In the genomic region with DNA sequence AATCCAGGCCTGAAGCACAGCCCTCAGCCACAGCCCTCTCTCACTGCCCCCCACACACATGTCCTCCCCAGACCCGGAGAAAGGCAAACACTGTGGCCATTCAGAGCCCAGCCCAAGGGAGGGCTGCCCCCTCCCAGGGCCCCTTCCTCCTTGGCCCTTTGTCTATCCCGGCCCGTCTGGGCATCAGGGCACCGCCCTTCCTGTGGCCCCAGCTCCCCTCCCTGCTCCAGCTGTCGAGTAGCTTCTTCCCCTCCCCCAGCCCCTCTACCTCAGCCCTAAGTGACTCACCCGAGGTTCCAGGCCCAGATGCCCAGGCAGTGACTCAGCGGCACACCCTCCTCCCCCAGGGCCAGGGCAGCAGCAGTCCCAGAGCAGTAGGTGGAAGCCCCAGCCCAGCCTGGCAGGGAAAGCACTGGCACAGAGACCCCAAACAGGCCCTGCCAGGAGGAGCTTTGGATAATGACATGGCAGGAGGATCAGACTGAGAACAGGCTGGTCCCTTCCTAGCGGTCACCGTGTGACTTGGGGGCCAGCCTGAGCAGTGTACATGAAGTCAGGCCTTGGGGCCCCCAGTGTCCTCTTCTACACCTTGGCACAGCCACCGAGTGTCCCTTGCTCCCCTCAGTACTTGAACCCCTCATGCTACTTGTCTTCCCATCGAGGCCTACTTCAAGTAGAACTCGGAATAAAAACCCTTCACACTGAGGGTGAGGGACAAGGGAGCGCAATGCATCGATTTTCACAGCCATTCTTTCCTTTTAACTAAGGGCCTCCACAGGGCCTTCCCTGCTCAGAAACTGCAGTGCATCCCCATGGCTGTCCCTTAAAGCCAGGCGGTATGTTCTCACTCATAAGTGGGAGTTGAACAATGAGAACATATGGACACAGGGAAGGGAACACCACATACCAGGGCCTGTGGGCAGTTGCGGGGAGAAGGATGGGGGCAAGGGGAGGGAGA, we compare ENCODE assay signal across 1 cellular context.
TF ChIP-seq lines count a peak whose summit lies in the region.

No MANE protein-coding gene starts in this region.

TF ChIP-seq in IMR-90, 13 proteins besides CTCF, POLR2A, EP300 and RAD21:
- no peak for TF ChIP-seq ELK1 (IDR thresholded peaks at IDR 0.05; ENCODE audit: borderline replicate concordance, low read depth, low read length)
- TF ChIP-seq CHD1 (IDR thresholded peaks at IDR 0.05; ENCODE audit: low read depth, low read length), result no peak
- TF ChIP-seq MAFK (IDR thresholded peaks at IDR 0.05; ENCODE audit: low read depth, low read length), result no peak
- TF ChIP-seq CEBPB (IDR thresholded peaks at IDR 0.05; ENCODE audit: low read depth, low read length), result 0 out of 2 replicates have a peak, but pooled peaks have one; percentile 0
- TF ChIP-seq NFE2L2 (IDR thresholded peaks at IDR 0.05; ENCODE audit: low read depth, low read length), result peak; percentile 69; the same call in 1 of the 2 replicates
- TF ChIP-seq RCOR1 (IDR thresholded peaks at IDR 0.05; ENCODE audit: insufficient replicate concordance, low read length), result peak; percentile 95
- peak; percentile 95; the same call in 1 of the 2 replicates for TF ChIP-seq MAZ (IDR thresholded peaks at IDR 0.05; ENCODE audit: borderline replicate concordance, low read depth, low read length)
- TF ChIP-seq SMC3 (IDR thresholded peaks at IDR 0.05; ENCODE audit: low read depth, low read length), result 0 out of 2 replicates have a peak, but pooled peaks have one; percentile 8
- peak; percentile 74 for TF ChIP-seq BHLHE40 (IDR thresholded peaks at IDR 0.05; ENCODE audit: low read depth, low read length)
- TF ChIP-seq FOS (IDR thresholded peaks at IDR 0.05; ENCODE audit: low read depth, low read length), result peak; percentile 100
- no peak for TF ChIP-seq RFX5 (IDR thresholded peaks at IDR 0.05; ENCODE audit: low read depth, low read length)
- TF ChIP-seq MXI1 (IDR thresholded peaks at IDR 0.05; ENCODE audit: borderline replicate concordance, low read depth, low read length), result peak; percentile 44; the same call in 1 of the 2 replicates
- TF ChIP-seq, protein P1, sequence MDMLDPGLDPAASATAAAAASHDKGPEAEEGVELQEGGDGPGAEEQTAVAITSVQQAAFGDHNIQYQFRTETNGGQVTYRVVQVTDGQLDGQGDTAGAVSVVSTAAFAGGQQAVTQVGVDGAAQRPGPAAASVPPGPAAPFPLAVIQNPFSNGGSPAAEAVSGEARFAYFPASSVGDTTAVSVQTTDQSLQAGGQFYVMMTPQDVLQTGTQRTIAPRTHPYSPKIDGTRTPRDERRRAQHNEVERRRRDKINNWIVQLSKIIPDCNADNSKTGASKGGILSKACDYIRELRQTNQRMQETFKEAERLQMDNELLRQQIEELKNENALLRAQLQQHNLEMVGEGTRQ (IDR thresholded peaks at IDR 0.05; ENCODE audit: low read depth, low read length), result no peak
